ENCODE assay signal across 19 cellular contexts in the genomic region with DNA sequence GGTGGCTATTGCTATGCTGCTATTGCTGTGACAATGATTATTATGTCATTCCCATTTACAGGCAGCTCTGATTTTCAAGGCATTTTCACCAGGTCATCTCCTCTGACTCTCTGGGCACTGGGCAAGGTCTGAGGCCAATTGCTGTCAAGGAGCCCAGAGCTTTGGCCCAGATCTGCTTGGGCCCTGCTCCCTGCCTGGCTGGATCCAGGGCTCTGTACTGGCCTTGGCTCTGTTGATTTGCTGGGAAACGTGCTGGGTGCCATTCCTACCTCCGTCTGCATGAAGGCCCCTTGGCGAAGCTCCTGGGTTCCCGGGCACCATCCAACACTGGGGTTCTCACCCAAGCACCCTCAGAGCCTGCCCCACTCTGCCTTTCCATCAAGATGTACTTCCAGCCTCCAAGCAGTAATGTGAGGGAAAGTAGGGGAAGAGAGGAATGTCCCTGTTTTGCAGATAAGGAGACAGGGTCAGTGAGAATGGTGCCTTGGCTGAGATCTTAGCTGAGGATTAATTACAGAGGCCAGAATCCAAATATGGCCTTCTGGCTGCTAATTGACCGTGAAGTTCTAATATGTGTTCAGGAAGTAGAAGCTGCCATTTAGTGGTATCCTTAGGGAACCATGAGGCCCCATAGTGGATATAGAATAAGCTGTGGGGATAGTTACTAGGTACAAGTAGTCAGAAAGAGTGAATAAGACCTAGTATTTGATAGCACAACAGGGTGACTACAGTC.
DNase-seq lines count a peak whose midpoint lies in the region; ATAC-seq and TF ChIP-seq lines count a peak whose summit lies in the region.
"Had no signal": no experiment of that assay in that cellular context is flagged by ENCODE, and none has a peak within 500 bp of the region (broad histone marks: within the 10 kb centered on the region; RNA-seq: fewer than 3 reads in every experiment).

No MANE protein-coding gene starts in this region.

- no peaks in the 10 kb centered on the region for H3K4me1 Mint-ChIP-seq in activated T-helper 2 cell treated with anti-CD3 and anti-CD28 coated beads, Interferon-gamma antibody, Interleukin-2, Interleukin-4, amounts not matched to agents 10 μg/mL and 5 μg/mL and 100 μg/mL, durations not matched to agents 14 hours and 24 hours and 36 hours (ENCODE audit: low read depth)
- H3K4me1 Mint-ChIP-seq: IgD-negative memory B cell had no signal

- H3K27ac ChIP-seq in right atrium auricular region (no peak overlapping the region), ascending aorta (peak overlapping the region; percentile 77 to 88), tibial artery (peak overlapping the region; percentile 57 to 81), colonic mucosa (no peak overlapping the region)
- H3K27ac ChIP-seq: Peyer's patch had no signal

- peak; percentile 77 for ATAC-seq in Right ventricle myocardium superior (ENCODE audit: poor library complexity)
- ATAC-seq in left lobe of liver: peak; percentile 95
- ATAC-seq: GM12878 had no signal

- H3K36me3 ChIP-seq in right atrium auricular region (no peaks in the 10 kb centered on the region), ascending aorta (peaks cover 0 to 9% of the 10 kb centered on the region in 2 donors), tibial artery (peaks cover 16 to 64% (median 37%) of the 10 kb centered on the region in 3 donors), colonic mucosa (no peaks in the 10 kb centered on the region)

- no peak overlapping the region for H3K27ac Mint-ChIP-seq in activated T-helper 2 cell treated with anti-CD3 and anti-CD28 coated beads, Interferon-gamma antibody, Interleukin-2, Interleukin-4, amounts not matched to agents 10 μg/mL and 5 μg/mL and 100 μg/mL, durations not matched to agents 14 hours and 24 hours and 36 hours
- H3K27ac Mint-ChIP-seq: IgD-negative memory B cell had no signal

- no peak for TF ChIP-seq CTCF in right atrium auricular region (IDR thresholded peaks at IDR 0.05)
- TF ChIP-seq CTCF in ascending aorta (IDR thresholded peaks at IDR 0.05): no peak
- no peak for TF ChIP-seq CTCF in tibial artery (IDR thresholded peaks at IDR 0.05)
- no peak for TF ChIP-seq CTCF in colonic mucosa (IDR thresholded peaks at IDR 0.05)

- H3K4me1 ChIP-seq in right atrium auricular region: no peaks in the 10 kb centered on the region
- H3K4me1 ChIP-seq in ascending aorta: peaks cover 0 to 29% of the 10 kb centered on the region in 2 donors
- H3K4me1 ChIP-seq in tibial artery: peaks cover 0 to 51% (median 22%) of the 10 kb centered on the region in 4 donors
- no peaks in the 10 kb centered on the region for H3K4me1 ChIP-seq in colonic mucosa
- H3K4me1 ChIP-seq: Peyer's patch had no signal

- DNase-seq in Right ventricle myocardium superior (no peak), right atrium auricular region (ENCODE audit: low spot score) (no peak), ascending aorta (ENCODE audit: low spot score in 2 of 2) (peak in 1 of 2 donors; percentile 66), left lobe of liver (ENCODE audit: low spot score) (peak; percentile 57), tibial artery (no peak), colonic mucosa (no peak)
- DNase-seq in activated T-helper 2 cell treated with anti-CD3 and anti-CD28 coated beads, Interferon-gamma antibody, Interleukin-2, Interleukin-4, amounts not matched to agents 10 μg/mL and 5 μg/mL and 100 μg/mL, durations not matched to agents 14 hours and 24 hours and 36 hours (ENCODE audit: low spot score): no peak
- no peak for DNase-seq in activated T-cell treated with anti-CD3 and anti-CD28 coated beads, Interleukin-2, amount 50 U/mL, for 48 hours
- DNase-seq: DND-41, GDM1, HCEC 1CT, NCI-H1105 treated with DMSO at 0.1 percent for 48 hours, NCI-H187 treated with DMSO at 0.1 percent for 48 hours, NCI-H446 treated with DMSO at 0.1 percent for 48 hours, NCI-H748 treated with DMSO at 0.1 percent for 48 hours, Peyer's patch, SHP77 had no signal

- peaks cover 7% of the 10 kb centered on the region for H3K9me3 Mint-ChIP-seq in activated T-helper 2 cell treated with anti-CD3 and anti-CD28 coated beads, Interferon-gamma antibody, Interleukin-2, Interleukin-4, amounts not matched to agents 10 μg/mL and 5 μg/mL and 100 μg/mL, durations not matched to agents 14 hours and 24 hours and 36 hours

- peaks cover 0 to 7% of the 10 kb centered on the region in 2 donors for H3K9me3 ChIP-seq in right atrium auricular region
- H3K9me3 ChIP-seq in ascending aorta: no peaks in the 10 kb centered on the region
- no peaks in the 10 kb centered on the region for H3K9me3 ChIP-seq in tibial artery
- H3K9me3 ChIP-seq in colonic mucosa: no peaks in the 10 kb centered on the region

- H3K4me3 Mint-ChIP-seq in activated T-helper 2 cell treated with anti-CD3 and anti-CD28 coated beads, Interferon-gamma antibody, Interleukin-2, Interleukin-4, amounts not matched to agents 10 μg/mL and 5 μg/mL and 100 μg/mL, durations not matched to agents 14 hours and 24 hours and 36 hours (ENCODE audit: low read depth): no peak overlapping the region
- H3K4me3 Mint-ChIP-seq: IgD-negative memory B cell had no signal

- H3K27me3 ChIP-seq in right atrium auricular region: no peaks in the 10 kb centered on the region
- no peaks in the 10 kb centered on the region for H3K27me3 ChIP-seq in ascending aorta
- H3K27me3 ChIP-seq in tibial artery: no peaks in the 10 kb centered on the region
- no peaks in the 10 kb centered on the region for H3K27me3 ChIP-seq in colonic mucosa
- H3K27me3 ChIP-seq: Peyer's patch had no signal

- H3K27me3 Mint-ChIP-seq in activated T-helper 2 cell treated with anti-CD3 and anti-CD28 coated beads, Interferon-gamma antibody, Interleukin-2, Interleukin-4, amounts not matched to agents 10 μg/mL and 5 μg/mL and 100 μg/mL, durations not matched to agents 14 hours and 24 hours and 36 hours (ENCODE audit: low read depth): no peaks in the 10 kb centered on the region
- H3K27me3 Mint-ChIP-seq: IgD-negative memory B cell had no signal

- no peak overlapping the region for H3K9ac ChIP-seq in colonic mucosa (ENCODE audit: low read depth in 2 of 2, low read length in 2 of 2)

- intact Hi-C loops in Right ventricle myocardium superior (cut with DNase I): no loop called here
- intact Hi-C loops in ascending aorta (cut with DNase I): loop anchor here (5.0 kb wide), 1 partner anchor 69 kb away; the partner anchor contains the start of gene TMCO4
- intact Hi-C loops in tibial artery (cut with DNase I; ENCODE audit: low total_unique reads): no loop called here
- intact Hi-C loops in colonic mucosa (cut with DNase I): no loop called here
- intact Hi-C loops in activated T-helper 2 cell treated with anti-CD3 and anti-CD28 coated beads, Interferon-gamma antibody, Interleukin-2, Interleukin-4, amounts not matched to agents 10 μg/mL and 5 μg/mL and 100 μg/mL, durations not matched to agents 14 hours and 24 hours and 36 hours (cut with micrococcal nuclease): no loop called here

- H3K4me3 ChIP-seq in right atrium auricular region (no peak overlapping the region), ascending aorta (no peak overlapping the region), tibial artery (no peak overlapping the region), colonic mucosa (no peak overlapping the region)
- H3K4me3 ChIP-seq: GM12878, Peyer's patch had no signal

- peaks cover 6% of the 10 kb centered on the region for H3K36me3 Mint-ChIP-seq in activated T-helper 2 cell treated with anti-CD3 and anti-CD28 coated beads, Interferon-gamma antibody, Interleukin-2, Interleukin-4, amounts not matched to agents 10 μg/mL and 5 μg/mL and 100 μg/mL, durations not matched to agents 14 hours and 24 hours and 36 hours (ENCODE audit: low read depth)

Comparison
In these comparisons a context has a peak if more than half of its experiments do, and no peak if none do; other contexts are left out.
1. H3K27ac ChIP-seq: peak in ascending aorta (2 of 2) and tibial artery (2 of 2); none in right atrium auricular region (0 of 2) and colonic mucosa (single experiment).